Comparison of ENCODE assay signal across 8 cellular contexts in the genomic region with DNA sequence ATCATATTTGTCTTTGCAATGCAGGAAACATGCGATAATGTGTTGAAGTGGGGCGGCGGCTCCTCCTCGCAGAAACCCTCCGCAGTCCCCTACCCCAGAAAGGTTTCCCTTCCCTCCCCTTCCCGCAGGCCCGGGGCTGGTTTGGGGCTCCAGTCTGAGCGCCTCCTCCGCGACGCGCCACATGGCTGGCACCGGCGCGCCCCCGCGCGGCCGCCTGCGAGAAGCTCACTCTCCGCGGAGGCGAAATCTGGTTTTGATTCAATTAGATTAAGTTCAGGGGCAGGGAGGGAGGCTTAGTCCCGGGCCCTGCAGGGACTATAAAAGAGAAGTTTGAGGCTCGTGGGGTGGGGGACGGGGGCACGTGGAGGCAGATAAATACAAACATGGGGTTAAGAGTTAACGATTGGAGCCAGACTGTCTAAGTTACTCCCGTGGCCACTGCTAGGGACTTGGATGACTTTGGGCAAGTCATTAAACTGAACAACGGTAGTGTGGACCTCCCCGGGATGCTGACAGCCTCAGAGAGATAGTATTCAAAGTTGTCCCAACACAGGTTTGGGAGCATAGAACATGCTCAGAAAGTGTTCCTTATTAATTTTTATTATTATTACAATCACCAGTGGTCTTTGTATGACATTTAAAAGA.
A peak's percentile ranks its signal among the peaks of the same experiment; 100 is the strongest.
DNase-seq lines count a peak whose midpoint lies in the region; ATAC-seq, FAIRE-seq and TF ChIP-seq lines count a peak whose summit lies in the region.

No MANE protein-coding gene starts in this region.

- peaks cover 0 to 10% (median 0%) of the 10 kb centered on the region in 4 donors for H3K27me3 ChIP-seq in pancreas
- H3K27me3 ChIP-seq in uterus: no peaks in the 10 kb centered on the region

- intact Hi-C loops in Right ventricle myocardium inferior (cut with DNase I) (loop anchor here (1.0 to 10.0 kb wide), 3 partner anchors 219 to 467 kb away; no protein-coding TSS in a partner anchor), cardiac septum (cut with DNase I) (loop anchor here (5.0 kb wide), 2 partner anchors 377 to 467 kb away; no protein-coding TSS in a partner anchor), pancreas (cut with DNase I) (loop anchor here in 2 of 3 donors (5.0 to 10.0 kb wide), 2 partner anchors 369 to 377 kb away; no protein-coding TSS in a partner anchor), uterus (cut with DNase I; ENCODE audit: low total_unique reads) (no loop called here)

- FAIRE-seq in pancreas (lab: Jason Lieb, UNC): no peak

- H3K9me3 ChIP-seq in pancreas (no peaks in the 10 kb centered on the region), uterus (no peaks in the 10 kb centered on the region)

- H3K4me1 ChIP-seq in pancreas: no peaks in the 10 kb centered on the region
- H3K4me1 ChIP-seq in uterus: no peaks in the 10 kb centered on the region

- peak; percentile 66 to 80 (median 74) for TF ChIP-seq CTCF in pancreas (IDR thresholded peaks at IDR 0.05)
- TF ChIP-seq CTCF in uterus (IDR thresholded peaks at IDR 0.05): peak; percentile 60 to 74 (median 69)

- H3K36me3 ChIP-seq in pancreas: no peaks in the 10 kb centered on the region
- no peaks in the 10 kb centered on the region for H3K36me3 ChIP-seq in uterus

- H3K4me3 ChIP-seq in pancreas (no peak overlapping the region), uterus (no peak overlapping the region)

- no peak overlapping the region for H3K27ac ChIP-seq in pancreas
- no peak overlapping the region for H3K27ac ChIP-seq in uterus

- WGBS in pancreas, 2 donors: 2% methylated on average over 30 to 31 of the region's 31 CpGs

- DNase-seq in Right ventricle myocardium inferior (ENCODE audit: missing footprints): peak; percentile 67
- no peak for DNase-seq in cardiac septum (ENCODE audit: low spot score)
- peak; percentile 53 for DNase-seq in RKO (ENCODE audit: low spot score)
- peak; percentile 7 for DNase-seq in activated gamma-delta T cell treated with anti-CD3 and anti-CD28 coated beads, Interleukin-2, amount 50 U/mL, for 16 hours (ENCODE audit: low read depth)
- DNase-seq in globus pallidus (ENCODE audit: low spot score): peak; percentile 43
- DNase-seq in pancreas: peak; percentile 18 to 87 (median 59)
- DNase-seq in uterus: peak; percentile 19 to 28

- ATAC-seq in Right ventricle myocardium inferior (peak; percentile 50), HG03280 (IDR thresholded peaks at IDR 0.05; ENCODE audit: unreplicated experiment) (peak; percentile 71), pancreas (peak; percentile 74 to 93 (median 88))

- TF ChIP-seq POLR2A in uterus (IDR thresholded peaks at IDR 0.05): no peak
